In the genomic region with DNA sequence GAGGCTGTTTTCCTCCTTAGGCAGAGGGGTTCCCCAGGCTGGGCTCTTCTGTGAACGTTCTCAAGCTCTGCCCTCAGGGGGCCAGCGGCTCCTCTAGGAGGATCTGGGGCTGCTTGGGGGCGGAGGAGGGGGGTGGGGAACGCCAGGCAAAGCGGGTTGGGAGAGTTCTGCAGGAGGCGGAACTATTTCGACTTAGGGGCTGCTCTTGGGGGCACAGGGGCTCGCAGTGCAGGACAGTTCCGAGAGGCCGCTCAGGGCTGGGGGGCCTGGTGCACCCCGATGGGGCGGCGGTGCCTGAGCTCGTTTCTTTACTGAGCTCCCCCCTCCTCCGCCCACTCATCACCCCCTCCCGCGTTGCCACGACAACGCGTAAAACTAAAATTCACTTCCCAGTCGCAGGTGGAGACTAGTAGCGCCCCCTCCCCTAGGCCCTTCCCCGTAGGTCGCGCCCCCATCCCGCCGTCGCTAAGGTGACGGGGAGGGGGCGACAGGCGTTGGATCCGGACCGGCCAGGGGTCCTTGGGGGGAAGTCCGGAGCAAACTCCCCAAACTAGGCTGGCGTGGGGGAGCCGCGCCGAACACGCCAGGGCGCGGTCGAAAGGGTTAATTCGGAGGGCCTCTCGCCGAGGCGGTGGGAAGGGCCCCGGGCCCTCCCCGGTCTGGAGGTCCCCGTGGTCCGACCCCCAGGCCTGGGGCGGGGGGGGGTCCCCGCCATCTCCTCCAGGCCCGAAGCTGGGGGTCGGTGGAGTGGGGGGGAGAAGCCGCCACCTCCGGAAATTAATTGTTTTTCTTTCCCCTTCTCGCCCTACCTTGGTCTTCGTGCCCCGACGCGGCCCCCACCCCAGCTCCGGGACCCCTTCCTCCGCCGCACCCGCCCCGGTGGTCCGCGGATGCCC, we compare ENCODE assay signal across 8 cellular contexts. TPM values are rescaled to one million over a fixed set of nuclear protein-coding genes. Genes with fewer than 3 reads are reported as not detected.
DNase-seq lines count a peak whose midpoint lies in the region; ATAC-seq and TF ChIP-seq lines count a peak whose summit lies in the region.

No MANE protein-coding gene starts in this region.

- TF ChIP-seq EP300 in upper lobe of left lung (IDR thresholded peaks at IDR 0.05) = no peak

- peak overlapping the region; percentile 42 for H3K9ac ChIP-seq in mesendoderm (ENCODE audit: low read length)

- no peak overlapping the region for H4K5ac ChIP-seq in mesendoderm (ENCODE audit: low read length)

- intact Hi-C loops in heart right ventricle (cut with DNase I) (loop anchor here in 3 of 10 donors (2.0 to 5.0 kb wide), 3 partner anchors 17 to 46 kb away; a partner anchor contains a TSS), cardiac septum (cut with DNase I) (no loop called here)

- H3K36me3 ChIP-seq in heart right ventricle (peaks cover 0 to 28% (median 0%) of the 10 kb centered on the region in 9 donors), mesendoderm (ENCODE audit: control insufficient read depth, insufficient read depth, low read length) (no peaks in the 10 kb centered on the region), upper lobe of left lung (peaks cover 0 to 24% (median 3%) of the 10 kb centered on the region in 4 donors)

- H3K4me3 ChIP-seq in heart right ventricle (peak overlapping the region; percentile 53 to 81 (median 63)), mesendoderm (ENCODE audit: low read length) (no peak overlapping the region), upper lobe of left lung (peak overlapping the region; percentile 61 to 71 (median 65))

- WGBS in heart right ventricle, 2 donors = 1 to 2% methylated on average over 62 to 68 of the region's 68 CpGs
- WGBS in mesendoderm (ENCODE audit: extremely low coverage, insufficient coverage, low lambda C conversion rate) = no CpG with 5 or more reads among the region's 68 CpGs
- 2% methylated on average over 37 to 45 of the region's 68 CpGs for WGBS in upper lobe of left lung, 2 donors

- H3K27ac ChIP-seq in heart right ventricle = peak overlapping the region; percentile 81 to 96 (median 91)
- peak overlapping the region; percentile 90 for H3K27ac ChIP-seq in caudate nucleus (ENCODE audit: low read depth, low read length)
- H3K27ac ChIP-seq in mesendoderm (ENCODE audit: low read depth, low read length) = no peak overlapping the region
- peak overlapping the region; percentile 73 to 95 (median 88) for H3K27ac ChIP-seq in upper lobe of left lung

- H3K9me3 ChIP-seq in heart right ventricle (no peaks in the 10 kb centered on the region), upper lobe of left lung (no peaks in the 10 kb centered on the region)

- H3K56ac ChIP-seq in mesendoderm (ENCODE audit: low read length) = peak overlapping the region; percentile 42

- H3K79me2 ChIP-seq in mesendoderm (ENCODE audit: control insufficient read depth, insufficient read depth, low read length) = no peaks in the 10 kb centered on the region

- no peak overlapping the region for H3K18ac ChIP-seq in mesendoderm (ENCODE audit: low read length)

- DNase-seq in heart right ventricle (no peak), cardiac septum (ENCODE audit: low spot score) (no peak), caudate nucleus (lab: John Stamatoyannopoulos, UW) (peak in 28 of 61 donors; percentile 23 to 75 (median 44)), mesendoderm (peak; percentile 24), upper lobe of left lung (no peak), NCI-H146 (lab: John Stamatoyannopoulos, UW) (no peak), NCI-H2107 (lab: John Stamatoyannopoulos, UW) (no peak)

- no peak for TF ChIP-seq POLR2A in upper lobe of left lung (IDR thresholded peaks at IDR 0.05)

- H2BK15ac ChIP-seq in mesendoderm (replicated peaks; ENCODE audit: low read depth) = no peak overlapping the region

- H2BK120ac ChIP-seq in mesendoderm (ENCODE audit: low read depth, low read length) = no peak overlapping the region

- peak overlapping the region; percentile 45 for H3K23ac ChIP-seq in mesendoderm (ENCODE audit: low read length)

- H4K8ac ChIP-seq in mesendoderm (ENCODE audit: low read depth, low read length) = no peak overlapping the region

- peaks cover 0 to 60% (median 29%) of the 10 kb centered on the region in 9 donors for H3K4me1 ChIP-seq in heart right ventricle
- H3K4me1 ChIP-seq in mesendoderm (ENCODE audit: control insufficient read depth, low read depth, low read length) = no peaks in the 10 kb centered on the region
- H3K4me1 ChIP-seq in upper lobe of left lung = peaks cover 14 to 38% (median 25%) of the 10 kb centered on the region in 4 donors

- no peak overlapping the region for H2BK5ac ChIP-seq in mesendoderm (ENCODE audit: low read length)

- no peak overlapping the region for H3K4ac ChIP-seq in mesendoderm (ENCODE audit: low read depth, low read length)

- TF ChIP-seq CTCF in heart right ventricle (IDR thresholded peaks at IDR 0.05) = no peak
- TF ChIP-seq CTCF in upper lobe of left lung (IDR thresholded peaks at IDR 0.05) = no peak

- peaks cover 6 to 68% (median 39%) of the 10 kb centered on the region in 7 donors for H3K27me3 ChIP-seq in heart right ventricle
- no peaks in the 10 kb centered on the region for H3K27me3 ChIP-seq in mesendoderm (ENCODE audit: insufficient read depth, low read length, poor library complexity)
- peaks cover 0 to 20% (median 13%) of the 10 kb centered on the region in 4 donors for H3K27me3 ChIP-seq in upper lobe of left lung

- ATAC-seq in heart right ventricle (peak in 5 of 8 donors; percentile 4 to 14 (median 6)), upper lobe of left lung (ENCODE audit: low FRiP score in 2 of 2) (no peak), HG02571 (IDR thresholded peaks at IDR 0.05; ENCODE audit: unreplicated experiment) (no peak)

- H3K79me1 ChIP-seq in mesendoderm (ENCODE audit: low read length) = no peaks in the 10 kb centered on the region

- H3K4me2 ChIP-seq in mesendoderm (ENCODE audit: low read length) = peak overlapping the region; percentile 52

- no peak overlapping the region for H2AK5ac ChIP-seq in mesendoderm (ENCODE audit: low read length)

RNA-seq across cellular contexts. Expression of a gene that starts 0.9 kb away (rescaled TPM):
- total RNA-seq in heart right ventricle = 10 to 100 TPM; 19.9 to 36.9 (median 24.7) TPM
- polyA plus RNA-seq in heart right ventricle = 10 to 100 TPM; 14.3 to 59.8 TPM
- 25.9 TPM for total RNA-seq in cardiac septum
- polyA plus RNA-seq in mesendoderm (2013, experiment 1 of 2) = 1.2 TPM
- polyA plus RNA-seq in mesendoderm (2013, experiment 2 of 2) = 1.1 TPM
- 100 to 1,000 TPM in 1 of 6 donors, 10 to 100 TPM in 5; 16.6 to 105 (median 51.1) TPM for total RNA-seq in upper lobe of left lung

RNA-seq across cellular contexts. Expression of a gene that starts 45.5 kb away (rescaled TPM):
- total RNA-seq in heart right ventricle = 10 to 100 TPM; 19.6 to 33.3 (median 26.0) TPM
- 10 to 100 TPM; 17.5 to 62.3 TPM for polyA plus RNA-seq in heart right ventricle
- total RNA-seq in cardiac septum = 33.7 TPM
- 3.3 TPM for polyA plus RNA-seq in mesendoderm (2013, experiment 1 of 2)
- 3.1 TPM for polyA plus RNA-seq in mesendoderm (2013, experiment 2 of 2)
- 10 to 100 TPM; 29.8 to 99.0 (median 59.2) TPM for total RNA-seq in upper lobe of left lung

Comparison
In these comparisons a context has a peak if more than half of its experiments do, and no peak if none do; other contexts are left out.
1. ATAC-seq: peak in heart right ventricle (5 of 8); none in upper lobe of left lung (0 of 2) and HG02571 (single experiment).